ENCODE assay signal across 8 cellular contexts in the genomic region with DNA sequence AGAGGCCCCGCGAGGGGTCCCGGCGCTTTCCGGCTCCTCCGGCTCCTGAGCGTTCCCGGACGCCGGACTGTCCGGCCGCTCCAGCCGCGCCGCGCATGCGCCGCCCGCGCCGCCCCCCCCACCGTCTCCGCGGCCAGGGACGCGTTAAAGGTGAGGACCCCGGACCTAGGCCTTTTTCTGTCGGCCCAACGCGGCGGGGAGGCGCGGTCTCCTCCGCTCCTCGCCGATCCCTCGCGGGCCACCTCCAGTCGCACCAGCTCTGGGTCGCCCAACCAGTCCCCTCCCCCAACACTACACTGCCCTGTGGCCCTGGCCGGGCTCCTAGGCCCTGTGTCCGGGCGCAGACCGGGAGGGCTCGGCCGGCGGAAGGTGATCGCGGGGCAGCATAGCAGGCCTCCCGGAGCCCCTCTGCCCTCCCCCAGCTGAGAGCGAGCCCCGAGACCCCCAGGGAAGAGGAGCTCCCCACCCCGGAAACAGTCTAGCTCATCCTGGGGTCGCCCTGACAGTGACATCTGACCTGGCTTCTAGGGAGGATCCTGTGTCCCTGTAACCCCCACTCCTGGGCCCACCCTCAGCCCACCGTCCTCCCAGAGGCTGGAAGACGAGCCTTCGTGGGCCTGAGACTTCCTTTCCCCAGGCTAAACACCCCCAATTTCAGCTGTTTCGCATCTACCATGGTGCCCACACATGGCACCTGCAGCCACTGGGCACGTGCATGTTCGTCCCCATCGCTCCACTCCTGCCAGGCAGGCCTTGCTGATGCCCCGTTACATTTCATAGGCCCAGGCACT. TPM values are rescaled to one million over a fixed set of nuclear protein-coding genes. Genes with fewer than 3 reads are reported as not detected.
A peak's percentile ranks its signal among the peaks of the same experiment; 100 is the strongest.
DNase-seq lines count a peak whose midpoint lies in the region; ATAC-seq and TF ChIP-seq lines count a peak whose summit lies in the region.

No MANE protein-coding gene starts in this region.

- CTCF ChIA-PET in PC-3 (lab: Charles Lee), result no interaction called here

- peak; percentile 70 for ATAC-seq in GM18909 (IDR thresholded peaks at IDR 0.05; ENCODE audit: poor library complexity, unreplicated experiment)
- peak; percentile 71 for ATAC-seq in HG03045 (IDR thresholded peaks at IDR 0.05; ENCODE audit: unreplicated experiment)
- peak; percentile 39 for ATAC-seq in PC-3
- peak; percentile 52 to 59 for ATAC-seq in stimulated activated naive B cell treated with anti-CD40 and anti-IgM and Interleukin-4, amounts not matched to agents 10 μg/mL and 1 μg/mL and 100 μg/mL, for 72 hours (replicated peaks)

- H2AFZ ChIP-seq in PC-3 (ENCODE audit: low read length), result peak overlapping the region; percentile 90

- TF ChIP-seq CTCF in PC-3 (conservative IDR thresholded peaks at IDR 0.05; ENCODE audit: low read depth, low read length) (no peak), choroid plexus epithelial cell (conservative IDR thresholded peaks at IDR 0.05; ENCODE audit: low read depth, low read length) (no peak)

- H3F3A ChIP-seq in PC-3 (ENCODE audit: low read length, unreplicated experiment), result no peaks in the 10 kb centered on the region

- peaks cover 58 to 59% of the 10 kb centered on the region in 2 donors for H3K27me3 Mint-ChIP-seq in stimulated activated naive B cell treated with anti-CD40 and anti-IgM and Interleukin-4, amounts not matched to agents 10 μg/mL and 1 μg/mL and 100 μg/mL, for 72 hours

- H3K9me3 ChIP-seq in PC-3 (ENCODE audit: low read length), result no peaks in the 10 kb centered on the region

- peaks cover 35% of the 10 kb centered on the region for H3K4me1 ChIP-seq in PC-3 (ENCODE audit: insufficient read depth, low read length)

- H3K27ac ChIP-seq in PC-3 (ENCODE audit: low read length) (peak overlapping the region; percentile 18; the same call in 1 of the 2 replicates), layer of hippocampus (ENCODE audit: low read depth, low read length) (peak overlapping the region; percentile 90)

- H3K4me1 Mint-ChIP-seq in stimulated activated naive B cell treated with anti-CD40 and anti-IgM and Interleukin-4, amounts not matched to agents 10 μg/mL and 1 μg/mL and 100 μg/mL, for 72 hours, result peaks cover 8 to 18% of the 10 kb centered on the region in 2 donors

- H3K27me3 ChIP-seq in PC-3 (ENCODE audit: low read length) (no peaks in the 10 kb centered on the region), layer of hippocampus (ENCODE audit: control insufficient read depth, insufficient read depth, low read length) (no peaks in the 10 kb centered on the region)

- POLR2A ChIA-PET in PC-3 (lab: Charles Lee; ENCODE audit: unreplicated experiment), result no interaction called here

- TSS peak; percentile 46 for BruUV-seq in PC-3 (replicated peaks; lab: Mats Ljungman, UMichigan)

- peak; percentile 75 for DNase-seq in COLO668 (lab: John Stamatoyannopoulos, UW; ENCODE audit: unreplicated experiment)
- peak; percentile 71 for DNase-seq in PC-3
- DNase-seq in choroid plexus epithelial cell (ENCODE audit: low read depth), result peak; percentile 58
- no peak for DNase-seq in stimulated activated naive B cell treated with anti-CD40 and anti-IgM and Interleukin-4, amounts not matched to agents 10 μg/mL and 1 μg/mL and 100 μg/mL, for 72 hours
- DNase-seq in T-helper 9 cell, result no peak

- intact Hi-C loops in PC-3 (cut with micrococcal nuclease), result no loop called here

- peak overlapping the region; percentile 91 for H3K9ac ChIP-seq in PC-3 (ENCODE audit: low read length)

- peak overlapping the region; percentile 94 for H3K4me3 ChIP-seq in PC-3 (ENCODE audit: low read length)
- H3K4me3 ChIP-seq in choroid plexus epithelial cell (ENCODE audit: low read depth, low read length), result peak overlapping the region; percentile 92

- peak overlapping the region; percentile 89 for H3K4me2 ChIP-seq in PC-3 (ENCODE audit: low read length)

- peak overlapping the region; percentile 76 to 79 for H3K4me3 Mint-ChIP-seq in stimulated activated naive B cell treated with anti-CD40 and anti-IgM and Interleukin-4, amounts not matched to agents 10 μg/mL and 1 μg/mL and 100 μg/mL, for 72 hours

- H4K20me1 ChIP-seq in PC-3 (ENCODE audit: low read length), result peaks cover 6% of the 10 kb centered on the region; the same call in 1 of the 2 replicates

- no peak overlapping the region for H3K27ac Mint-ChIP-seq in stimulated activated naive B cell treated with anti-CD40 and anti-IgM and Interleukin-4, amounts not matched to agents 10 μg/mL and 1 μg/mL and 100 μg/mL, for 72 hours

- H3K79me2 ChIP-seq in PC-3 (ENCODE audit: low read length), result peaks cover 45% of the 10 kb centered on the region

- H3K36me3 Mint-ChIP-seq in stimulated activated naive B cell treated with anti-CD40 and anti-IgM and Interleukin-4, amounts not matched to agents 10 μg/mL and 1 μg/mL and 100 μg/mL, for 72 hours, result no peaks in the 10 kb centered on the region

- no peaks in the 10 kb centered on the region for H3K9me3 Mint-ChIP-seq in stimulated activated naive B cell treated with anti-CD40 and anti-IgM and Interleukin-4, amounts not matched to agents 10 μg/mL and 1 μg/mL and 100 μg/mL, for 72 hours

- H3K36me3 ChIP-seq in PC-3 (ENCODE audit: low read depth, low read length), result no peaks in the 10 kb centered on the region

- H3K9me2 ChIP-seq in PC-3 (replicated peaks; ENCODE audit: low read length), result no peaks in the 10 kb centered on the region

RNA-seq across cellular contexts. Expression of a gene that starts 14.7 kb away (rescaled TPM):
- total RNA-seq in PC-3 (2014; rRNA removed), result 49.3 and 68.0 TPM in 2 replicates

RNA-seq across cellular contexts. Expression of a gene that starts 47.3 kb away (rescaled TPM):
- not detected in 2 replicates for total RNA-seq in PC-3 (2014; rRNA removed)

RNA-seq across cellular contexts. Expression of a gene that starts 59.1 kb away (rescaled TPM):
- total RNA-seq in PC-3 (2014; rRNA removed), result not detected in 2 replicates

Comparison
In these comparisons a context has a peak if more than half of its experiments do, and no peak if none do; other contexts are left out.
1. DNase-seq: peak in COLO668 (single experiment), PC-3 (single experiment) and choroid plexus epithelial cell (single experiment); none in stimulated activated naive B cell treated with anti-CD40 and anti-IgM and Interleukin-4, amounts not matched to agents 10 μg/mL and 1 μg/mL and 100 μg/mL, for 72 hours (single experiment) and T-helper 9 cell (single experiment).
2. Peak in every context shown above with its lines, with median percentiles within 50 percentile points of each other: ATAC-seq.